ENCODE assay signal across 8 cellular contexts in genomic region chr6:41470341-41471063, GRCh38.
DNase-seq lines count a peak whose midpoint lies in the region; ATAC-seq and TF ChIP-seq lines count a peak whose summit lies in the region.

No MANE protein-coding gene starts in this region.

- H3K4me1 ChIP-seq in muscle layer of colon (ENCODE audit: insufficient read depth, low read length), result no peaks in the 10 kb centered on the region

- CTCF ChIA-PET in AG04450 (lab: Charles Lee), result interaction anchor here (1.0 kb wide), 1 partner anchor 45 kb away, joined by 3 read pairs; no protein-coding TSS in a partner anchor

- H3K27ac ChIP-seq in AG04450 (ENCODE audit: low read depth, low read length) (no peak overlapping the region), muscle layer of colon (ENCODE audit: low read depth, low read length) (no peak overlapping the region)

- no peaks in the 10 kb centered on the region for H3K27me3 ChIP-seq in AG04450 (ENCODE audit: control insufficient read depth, insufficient read depth, low read length)
- peaks cover 0 to 31% of the 10 kb centered on the region in 2 donors for H3K27me3 ChIP-seq in muscle layer of colon (ENCODE audit: control insufficient read depth in 1 of 2, insufficient read depth in 2 of 2, low read length in 2 of 2)

- POLR2A ChIA-PET in AG04450 (lab: Yijun Ruan, JAX), result interaction anchor here (1.2 kb wide), 1 partner anchor 9 kb away, joined by 3 read pairs; no protein-coding TSS in a partner anchor

- no peak overlapping the region for H3K9ac ChIP-seq in muscle layer of colon (ENCODE audit: low read length)

- no peak for ATAC-seq in HG02798 (IDR thresholded peaks at IDR 0.05; ENCODE audit: poor library complexity, unreplicated experiment)

- H3K4me3 ChIP-seq in AG04450 (ENCODE audit: low read depth, low read length) (peak overlapping the region; percentile 5; the same call in 1 of the 2 replicates), muscle layer of colon (ENCODE audit: low read depth in 1 of 2, low read length in 2 of 2) (peak overlapping the region; percentile 20 to 45)

- TF ChIP-seq CTCF in AG04450 (IDR thresholded peaks at IDR 0.05; ENCODE audit: low read depth, low read length), result no peak

- H3K9me3 ChIP-seq in AG04450 (ENCODE audit: control insufficient read depth, insufficient read depth, low read length) (no peaks in the 10 kb centered on the region; the same call in 1 of the 2 replicates), muscle layer of colon (ENCODE audit: low read length) (no peaks in the 10 kb centered on the region)

- H3K36me3 ChIP-seq in muscle layer of colon (ENCODE audit: insufficient read depth, low read length), result no peaks in the 10 kb centered on the region

- DNase-seq in AG04450 (ENCODE audit: low read depth, low spot score), result no peak
- DNase-seq in M059J (ENCODE audit: low read depth), result peak; percentile 89
- peak; percentile 71 for DNase-seq in ecto neural progenitor cell (ENCODE audit: low spot score)
- no peak for DNase-seq in SHP77 (lab: John Stamatoyannopoulos, UW)
- no peak for DNase-seq in pons (ENCODE audit: low spot score)
- no peak for DNase-seq in NCI-H524 (lab: John Stamatoyannopoulos, UW)

Comparison
In these comparisons a context has a peak if more than half of its experiments do, and no peak if none do; other contexts are left out.
1. DNase-seq: peak in M059J (single experiment) and ecto neural progenitor cell (single experiment); none in AG04450 (single experiment), SHP77 (0 of 2), pons (single experiment) and NCI-H524 (0 of 2).